Comparison of ENCODE assay signal across 17 cellular contexts in the genomic region with DNA sequence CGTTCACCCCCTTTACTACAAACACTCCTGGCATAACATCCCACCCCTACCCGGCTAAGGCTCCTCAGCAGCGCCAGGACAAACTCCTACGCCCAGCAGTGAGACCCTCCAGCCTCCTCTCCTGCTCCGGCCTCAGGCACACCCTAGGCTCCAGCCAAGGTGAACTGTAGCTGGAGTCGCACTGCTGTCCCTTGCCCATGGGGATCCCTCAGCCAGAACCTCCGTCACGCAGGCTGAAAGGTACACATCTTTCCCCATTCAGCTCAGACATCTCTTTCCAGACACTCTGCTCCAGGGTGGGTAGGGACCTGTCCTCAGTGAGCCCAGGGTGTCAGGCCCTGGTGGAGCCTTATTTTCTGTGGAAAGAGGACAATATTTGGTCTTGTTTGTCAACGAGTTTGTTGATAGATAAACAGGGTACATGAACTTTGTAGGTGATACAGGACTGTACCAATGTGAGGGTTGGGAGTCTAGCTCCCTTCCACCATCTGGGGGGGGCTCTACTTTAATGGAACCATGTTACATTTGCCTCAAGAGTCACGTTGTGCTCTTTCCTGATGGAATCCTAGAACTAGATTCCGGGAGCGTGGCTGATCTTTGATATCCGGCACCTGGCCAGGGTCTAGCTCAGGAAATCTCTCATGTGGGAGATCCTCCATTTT. TPM values are rescaled to one million over a fixed set of nuclear protein-coding genes. Genes with fewer than 3 reads are reported as not detected.
DNase-seq lines count a peak whose midpoint lies in the region; ATAC-seq, FAIRE-seq and TF ChIP-seq lines count a peak whose summit lies in the region.
"Had no signal": no experiment of that assay in that cellular context is flagged by ENCODE, and none has a peak within 500 bp of the region (broad histone marks: within the 10 kb centered on the region; RNA-seq: fewer than 3 reads in every experiment).

No MANE protein-coding gene starts in this region.

- no peak for TF ChIP-seq EP300 in H1 (IDR thresholded peaks at IDR 0.05; ENCODE audit: borderline replicate concordance in 1 of 2, low read depth in 2 of 2, low read length in 2 of 2)

- H3K79me2 ChIP-seq in DOHH2 (ENCODE audit: control insufficient read depth, low read length), result no peaks in the 10 kb centered on the region
- no peaks in the 10 kb centered on the region for H3K79me2 ChIP-seq in H1 (ENCODE audit: control insufficient read depth in 1 of 2, insufficient read depth in 2 of 2, low read length in 2 of 2)

- H3K36me3 ChIP-seq in DOHH2 (ENCODE audit: control insufficient read depth, low read length) (no peaks in the 10 kb centered on the region), RWPE2 (ENCODE audit: low read depth) (no peaks in the 10 kb centered on the region), H1 (ENCODE audit: control insufficient read depth in 2 of 4, insufficient read depth in 4 of 4, low read length in 3 of 4) (no peaks in the 10 kb centered on the region), neuronal stem cell (replicated peaks in 1 of 2; ENCODE audit: control insufficient read depth in 2 of 2, insufficient read depth in 2 of 2, low read length in 2 of 2) (no peaks in the 10 kb centered on the region)
- H3K36me3 ChIP-seq: brain microvascular endothelial cell, gastroesophageal sphincter, thyroid gland had no signal

- H2BK15ac ChIP-seq in H1 (ENCODE audit: low read length) (peak overlapping the region; percentile 76; the same call in 1 of the 2 replicates), neuronal stem cell (ENCODE audit: low read length) (peak overlapping the region; percentile 58)

- no peaks in the 10 kb centered on the region for H3K27me3 Mint-ChIP-seq in natural killer cell (ENCODE audit: low read depth in 2 of 2)

- POLR2A ChIA-PET in H1 (lab: Charles Lee; ENCODE audit: partially characterized antibody), result interaction anchor here (0.8 to 4.1 kb wide), 10 partner anchors 9 to 55 kb away, joined by 3 to 14 read pairs (median 4); no protein-coding TSS in a partner anchor

- peaks cover 13 to 48% of the 10 kb centered on the region in 2 donors for H3K4me1 Mint-ChIP-seq in natural killer cell
- H3K4me1 Mint-ChIP-seq: stimulated activated memory B cell treated with anti-CD40 and anti-IgM and Interleukin-4, amounts not matched to agents 10 μg/mL and 1 μg/mL and 100 μg/mL, for 72 hours had no signal

- peak overlapping the region; percentile 55 for H3K18ac ChIP-seq in H1 (ENCODE audit: extremely low read depth, low read length)
- H3K18ac ChIP-seq in neuronal stem cell (ENCODE audit: low read length), result peak overlapping the region; percentile 90

- H3K14ac ChIP-seq in H1 (ENCODE audit: insufficient read length) (no peak overlapping the region), neuronal stem cell (ENCODE audit: low read length) (peak overlapping the region; percentile 22)

- no peak overlapping the region for H3K56ac ChIP-seq in H1 (replicated peaks; ENCODE audit: insufficient read length, low read depth, low read length)

- no peak overlapping the region for H2BK120ac ChIP-seq in H1 (replicated peaks; ENCODE audit: low read depth, low read length)
- no peak overlapping the region for H2BK120ac ChIP-seq in neuronal stem cell (ENCODE audit: low read depth, low read length)

- H2BK5ac ChIP-seq in H1 (ENCODE audit: low read depth, low read length) (peak overlapping the region; percentile 71), neuronal stem cell (ENCODE audit: low read length) (no peak overlapping the region)

- peak overlapping the region; percentile 86; the same call in 1 of the 2 replicates for H2BK12ac ChIP-seq in H1 (ENCODE audit: low read depth, low read length)
- H2BK12ac ChIP-seq in neuronal stem cell (ENCODE audit: low read length), result peak overlapping the region; percentile 2

- H3K27me3 ChIP-seq in DOHH2 (ENCODE audit: control insufficient read depth, low read length), result no peaks in the 10 kb centered on the region
- no peaks in the 10 kb centered on the region for H3K27me3 ChIP-seq in RWPE2 (ENCODE audit: insufficient read depth, poor library complexity, severe bottlenecking)
- no peaks in the 10 kb centered on the region for H3K27me3 ChIP-seq in H1 (replicated peaks in 1 of 4; ENCODE audit: control insufficient read depth in 3 of 4, extremely low read depth in 1 of 4, insufficient read depth in 3 of 4, low read length in 3 of 4)
- H3K27me3 ChIP-seq in neuronal stem cell (ENCODE audit: control insufficient read depth in 3 of 3, insufficient read depth in 3 of 3, low read depth in 1 of 3, low read length in 3 of 3), result no peaks in the 10 kb centered on the region
- H3K27me3 ChIP-seq: brain microvascular endothelial cell, dorsolateral prefrontal cortex, gastroesophageal sphincter, thyroid gland had no signal

- H3K27ac ChIP-seq in DOHH2 (ENCODE audit: low read depth, low read length) (no peak overlapping the region), RWPE2 (ENCODE audit: poor library complexity, severe bottlenecking) (no peak overlapping the region), H1 (ENCODE audit: low read depth, low read length) (no peak overlapping the region), neuronal stem cell (replicated peaks; ENCODE audit: low read length) (no peak overlapping the region)
- H3K27ac ChIP-seq: brain microvascular endothelial cell, dorsolateral prefrontal cortex, gastroesophageal sphincter, thyroid gland had no signal

- H3K9ac ChIP-seq in H1 (replicated peaks in 1 of 4; ENCODE audit: extremely low read depth in 1 of 4, low read depth in 3 of 4, low read length in 3 of 4) (no peak overlapping the region), neuronal stem cell (ENCODE audit: low read depth, low read length, poor library complexity) (peak overlapping the region; percentile 26)

- no peaks in the 10 kb centered on the region for H3K79me1 ChIP-seq in H1 (ENCODE audit: low read depth, low read length)
- H3K79me1 ChIP-seq in neuronal stem cell (ENCODE audit: low read depth, low read length), result no peaks in the 10 kb centered on the region

- H3K4ac ChIP-seq in H1 (replicated peaks; ENCODE audit: insufficient read length, low read depth, low read length) (no peak overlapping the region), neuronal stem cell (ENCODE audit: low read length) (no peak overlapping the region)

- no peaks in the 10 kb centered on the region for H4K20me1 ChIP-seq in DOHH2 (ENCODE audit: control insufficient read depth, insufficient read depth, low read depth, low read length)
- H4K20me1 ChIP-seq in H1 (replicated peaks in 1 of 2; ENCODE audit: control insufficient read depth in 1 of 2, insufficient read depth in 2 of 2, low read length in 2 of 2), result no peaks in the 10 kb centered on the region

- H2AFZ ChIP-seq in H1 (ENCODE audit: low read length) (0 out of 2 replicates have a peak overlapping the region, but pooled peaks have one; percentile 31), neuronal stem cell (ENCODE audit: low read length) (peak overlapping the region; percentile 71)

- H4K5ac ChIP-seq in H1 (ENCODE audit: insufficient read length, low read depth, low read length), result no peak overlapping the region

- 86% methylated on average over 13 of the region's 13 CpGs; no CpG with 5 or more reads in 1 of the 2 experiments for WGBS in H1 (ENCODE audit: extremely low coverage in 1 of 2, insufficient coverage in 1 of 2, insufficient read length in 1 of 2, insufficient replicate concordance in 2 of 2, low coverage in 1 of 2, low lambda C conversion rate in 2 of 2, missing lambda C conversion rate in 1 of 2), 2 experiments
- no CpG with 5 or more reads among the region's 13 CpGs for WGBS in neuronal stem cell (ENCODE audit: extremely low coverage in 2 of 2, insufficient read length in 2 of 2, insufficient replicate concordance in 1 of 2), 2 donors

- DNase-seq in RWPE2 (ENCODE audit: low spot score), result peak; percentile 42
- no peak for DNase-seq in H1 (ENCODE audit: low read depth in 1 of 2, low spot score in 2 of 2)
- no peak for DNase-seq in neuronal stem cell (ENCODE audit: low spot score)
- DNase-seq in NCI-H226, result no peak
- DNase-seq in natural killer cell, result no peak
- DNase-seq: activated CD4-positive, alpha-beta T cell treated with anti-CD3 and anti-CD28 coated beads for 4 hours; brain microvascular endothelial cell; dorsolateral prefrontal cortex; NCI-H2107; NCI-H524 treated with DMSO at 0.1 percent for 48 hours; SW 1271 had no signal

- peaks cover 2% of the 10 kb centered on the region; the same call in 1 of the 2 replicates for H3K23me2 ChIP-seq in H1 (ENCODE audit: low read depth, low read length)

- no peak for TF ChIP-seq POLR2A in H1 (IDR thresholded peaks at IDR 0.05; ENCODE audit: control extremely low read depth in 1 of 2, low read depth in 2 of 2, low read length in 2 of 2)

- no peak for FAIRE-seq in H1 (lab: Jason Lieb, UNC)

- H4K91ac ChIP-seq in H1 (replicated peaks; ENCODE audit: insufficient read length, low read length) (peak overlapping the region; percentile 8), neuronal stem cell (ENCODE audit: low read depth, low read length, poor library complexity) (no peak overlapping the region)

- H2BK20ac ChIP-seq in H1 (ENCODE audit: low read length), result peak overlapping the region; percentile 15; the same call in 1 of the 2 replicates

- peak overlapping the region; percentile 8; the same call in 1 of the 2 replicates for H3K4me2 ChIP-seq in DOHH2 (ENCODE audit: low read length)
- H3K4me2 ChIP-seq in H1 (ENCODE audit: insufficient read depth in 1 of 2, low read depth in 2 of 2, low read length in 2 of 2), result no peak overlapping the region
- no peak overlapping the region for H3K4me2 ChIP-seq in neuronal stem cell (ENCODE audit: insufficient read depth, low read length, poor library complexity, severe bottlenecking)

- H4K8ac ChIP-seq in H1 (ENCODE audit: extremely low read depth, insufficient read depth, low read length), result no peak overlapping the region; the same call in 1 of the 2 replicates
- no peak overlapping the region for H4K8ac ChIP-seq in neuronal stem cell (ENCODE audit: low read depth, low read length)

- H3K4me3 ChIP-seq in DOHH2 (ENCODE audit: low read length) (no peak overlapping the region), RWPE2 (ENCODE audit: severe bottlenecking) (no peak overlapping the region), H1 (ENCODE audit: extremely low read depth in 1 of 4, insufficient read depth in 2 of 4, low read depth in 3 of 4, low read length in 4 of 4) (no peak overlapping the region), neuronal stem cell (ENCODE audit: low read length in 2 of 2) (no peak overlapping the region)
- H3K4me3 ChIP-seq: dorsolateral prefrontal cortex, gastroesophageal sphincter, thyroid gland had no signal

- H3K9me3 ChIP-seq in DOHH2 (ENCODE audit: control insufficient read depth, insufficient read depth, low read length), result no peaks in the 10 kb centered on the region
- no peaks in the 10 kb centered on the region for H3K9me3 ChIP-seq in RWPE2 (ENCODE audit: severe bottlenecking)
- H3K9me3 ChIP-seq in H1 (ENCODE audit: insufficient read depth in 2 of 2, low read depth in 1 of 2, low read length in 1 of 2), result no peaks in the 10 kb centered on the region
- H3K9me3 ChIP-seq in neuronal stem cell (replicated peaks in 1 of 2; ENCODE audit: control insufficient read depth in 2 of 2, insufficient read depth in 1 of 2, low read depth in 1 of 2, low read length in 2 of 2), result no peaks in the 10 kb centered on the region
- H3K9me3 ChIP-seq: gastroesophageal sphincter, thyroid gland had no signal

- ATAC-seq in RWPE2 (ENCODE audit: low read depth) (no peak), HG02852 (IDR thresholded peaks at IDR 0.05; ENCODE audit: unreplicated experiment) (no peak), natural killer cell (no peak)
- ATAC-seq: esophagus mucosa; gastroesophageal sphincter; stimulated activated memory B cell treated with anti-CD40 and anti-IgM and Interleukin-4, amounts not matched to agents 10 μg/mL and 1 μg/mL and 100 μg/mL, for 72 hours had no signal

- H3K9me3 Mint-ChIP-seq in natural killer cell, result no peaks in the 10 kb centered on the region

- H3K23ac ChIP-seq in H1 (ENCODE audit: insufficient read length) (no peak overlapping the region), neuronal stem cell (ENCODE audit: low read depth, low read length, poor library complexity) (no peak overlapping the region)

- peaks cover 23% of the 10 kb centered on the region for H3K4me1 ChIP-seq in DOHH2 (ENCODE audit: control insufficient read depth, low read length)
- no peaks in the 10 kb centered on the region for H3K4me1 ChIP-seq in RWPE2 (ENCODE audit: insufficient read depth, poor library complexity, severe bottlenecking)
- peaks cover 9 to 40% (median 22%) of the 10 kb centered on the region in 4 experiments for H3K4me1 ChIP-seq in H1 (replicated peaks in 1 of 4; ENCODE audit: control insufficient read depth in 3 of 4, insufficient read depth in 4 of 4, low read length in 3 of 4)
- peaks cover 26 to 46% of the 10 kb centered on the region in 2 donors for H3K4me1 ChIP-seq in neuronal stem cell (ENCODE audit: control insufficient read depth in 2 of 2, insufficient read depth in 1 of 2, low read depth in 1 of 2, low read length in 2 of 2)

- H3F3A ChIP-seq in DOHH2 (ENCODE audit: control insufficient read depth, insufficient read depth), result no peaks in the 10 kb centered on the region

- no peak overlapping the region; the same call in 1 of the 2 replicates for H2AK5ac ChIP-seq in H1 (ENCODE audit: low read depth, low read length)
- peak overlapping the region; percentile 28 for H2AK5ac ChIP-seq in neuronal stem cell (ENCODE audit: low read depth, low read length)

- intact Hi-C loops in natural killer cell (cut with micrococcal nuclease), result no loop called here

- peak overlapping the region in 1 of 2 donors; percentile 31 for H3K27ac Mint-ChIP-seq in natural killer cell
- H3K27ac Mint-ChIP-seq: stimulated activated memory B cell treated with anti-CD40 and anti-IgM and Interleukin-4, amounts not matched to agents 10 μg/mL and 1 μg/mL and 100 μg/mL, for 72 hours had no signal

- H3K4me3 Mint-ChIP-seq in natural killer cell, result no peak overlapping the region
- H3K4me3 Mint-ChIP-seq: stimulated activated memory B cell treated with anti-CD40 and anti-IgM and Interleukin-4, amounts not matched to agents 10 μg/mL and 1 μg/mL and 100 μg/mL, for 72 hours had no signal

- TF ChIP-seq CTCF in DOHH2 (IDR thresholded peaks at IDR 0.05; ENCODE audit: low read depth, low read length, poor library complexity, severe bottlenecking), result no peak
- TF ChIP-seq CTCF in RWPE2 (IDR thresholded peaks at IDR 0.05; ENCODE audit: poor library complexity, severe bottlenecking), result no peak
- TF ChIP-seq CTCF in H1 (IDR thresholded peaks at IDR 0.05; ENCODE audit: control extremely low read depth in 1 of 3, insufficient read depth in 1 of 3, low read depth in 1 of 3, low read length in 3 of 3), result no peak
- no peak for TF ChIP-seq CTCF in natural killer cell (IDR thresholded peaks at IDR 0.05)

- TF ChIP-seq RAD21 in H1 (IDR thresholded peaks at IDR 0.05 in 1 of 2, conservative IDR thresholded peaks at IDR 0.05 in 1 of 2; ENCODE audit: low read depth in 2 of 2, low read length in 2 of 2), result no peak

- CTCF ChIA-PET in H1 (lab: Charles Lee; ENCODE audit: partially characterized antibody), result interaction anchor here (0.7 to 1.7 kb wide), 8 partner anchors 11 to 97 kb away, joined by 3 to 6 read pairs (median 4); no protein-coding TSS in a partner anchor

- no peaks in the 10 kb centered on the region for H3K9me2 ChIP-seq in DOHH2 (replicated peaks; ENCODE audit: control insufficient read depth, low read length)

- no peaks in the 10 kb centered on the region for H3K36me3 Mint-ChIP-seq in natural killer cell
- H3K36me3 Mint-ChIP-seq: stimulated activated memory B cell treated with anti-CD40 and anti-IgM and Interleukin-4, amounts not matched to agents 10 μg/mL and 1 μg/mL and 100 μg/mL, for 72 hours had no signal

RNA-seq across cellular contexts. Expression of a gene that starts 56.5 kb away (rescaled TPM):
- total RNA-seq in H1 (2021; fragmentation: NEBNext Ultra II Directional; extraction: Animal tissue kit (Norgen Biotek cat#: 25700)), result 133 and 134 TPM in 2 replicates
- polyA plus RNA-seq in H1 (2011; rRNA removed), result 99.7 and 126 TPM in 2 replicates
- 76.0 TPM for polyA plus RNA-seq in H1 (2011; cell fraction: cytosol; rRNA removed)
- 114 TPM for polyA plus RNA-seq in H1 (2011; cell fraction: nucleus; rRNA removed)
- 108 to 113 TPM (median 112 TPM) in 4 replicates for polyA plus RNA-seq in H1 (2012, experiment 1 of 2)
- 86.8 TPM for polyA plus RNA-seq in H1 (2012, experiment 2 of 2)
- polyA plus RNA-seq in H1 (2013, experiment 1 of 2), result 131 TPM
- 128 TPM for polyA plus RNA-seq in H1 (2013, experiment 2 of 2)
- polyA minus RNA-seq in H1 (2011; rRNA and poly(A)+ RNA removed), result 35.3 and 44.7 TPM in 2 replicates
- 39.1 TPM for polyA minus RNA-seq in H1 (2011; cell fraction: cytosol; rRNA and poly(A)+ RNA removed)
- polyA minus RNA-seq in H1 (2011; cell fraction: nucleus; rRNA and poly(A)+ RNA removed), result 26.8 TPM
- 127 TPM for polyA plus RNA-seq in neuronal stem cell (2013, experiment 1 of 2)
- polyA plus RNA-seq in neuronal stem cell (2013, experiment 2 of 2), result 133 TPM
- 100 to 1,000 TPM; 162 to 224 (median 164) TPM for total RNA-seq in natural killer cell
